In genomic region chr13:56019606-56020005, GRCh38 we compare ENCODE assay signal across 24 cellular contexts.
DNase-seq lines count a peak whose midpoint lies in the region; ATAC-seq and TF ChIP-seq lines count a peak whose summit lies in the region.
"Had no signal": no experiment of that assay in that cellular context is flagged by ENCODE, and none has a peak within 500 bp of the region (broad histone marks: within the 10 kb centered on the region; RNA-seq: fewer than 3 reads in every experiment).

No MANE protein-coding gene starts in this region.

- intact Hi-C loops in lower lobe of right lung (cut with DNase I) (no loop called here), sigmoid colon (cut with DNase I) (no loop called here), aorta (cut with DNase I) (no loop called here)

- H3K4me3 Mint-ChIP-seq in chondrocyte (ENCODE audit: unreplicated experiment) (no peak overlapping the region), type B pancreatic cell (no peak overlapping the region)
- H3K4me3 Mint-ChIP-seq: CD14-positive monocyte; CD4-positive, alpha-beta T cell; CD8-positive, alpha-beta memory T cell; GM23338; HFFc6 had no signal

- peak; percentile 14 to 48 for ATAC-seq in lower lobe of right lung
- peak; percentile 36 for ATAC-seq in aorta (ENCODE audit: low FRiP score)
- ATAC-seq: A549, GM12878, GM23338 had no signal

- H3K27me3 Mint-ChIP-seq in chondrocyte (ENCODE audit: low read depth) (no peaks in the 10 kb centered on the region), type B pancreatic cell (no peaks in the 10 kb centered on the region)
- H3K27me3 Mint-ChIP-seq: CD4-positive, alpha-beta T cell; CD8-positive, alpha-beta memory T cell had no signal

- H3K27ac Mint-ChIP-seq in chondrocyte (ENCODE audit: unreplicated experiment) (no peak overlapping the region), type B pancreatic cell (no peak overlapping the region)
- H3K27ac Mint-ChIP-seq: CD14-positive monocyte; CD4-positive, alpha-beta T cell; CD8-positive, alpha-beta memory T cell; GM23338; HFFc6 had no signal

- no peaks in the 10 kb centered on the region for H3K27me3 ChIP-seq in lower lobe of right lung (ENCODE audit: low read depth)
- H3K27me3 ChIP-seq in sigmoid colon: no peaks in the 10 kb centered on the region
- no peaks in the 10 kb centered on the region for H3K27me3 ChIP-seq in aorta (ENCODE audit: control insufficient read depth in 1 of 2, insufficient read depth in 2 of 2, low read length in 1 of 2)
- H3K27me3 ChIP-seq: BE2C; BLaER1 treated with 17β-estradiol and CSF1 and Interleukin-3, amounts not matched to agents 10 nM and 100 nM had no signal

- H3K36me3 ChIP-seq in lower lobe of right lung: no peaks in the 10 kb centered on the region
- no peaks in the 10 kb centered on the region for H3K36me3 ChIP-seq in sigmoid colon
- no peaks in the 10 kb centered on the region for H3K36me3 ChIP-seq in aorta (ENCODE audit: control insufficient read depth in 1 of 2, insufficient read depth in 2 of 2, low read length in 1 of 2)
- H3K36me3 ChIP-seq: BE2C; BLaER1 treated with 17β-estradiol and CSF1 and Interleukin-3, amounts not matched to agents 10 nM and 100 nM; HAP-1 had no signal

- H3K4me1 Mint-ChIP-seq in chondrocyte (ENCODE audit: low read depth) (no peaks in the 10 kb centered on the region), type B pancreatic cell (ENCODE audit: unreplicated experiment) (no peaks in the 10 kb centered on the region)
- H3K4me1 Mint-ChIP-seq: CD14-positive monocyte; CD8-positive, alpha-beta memory T cell had no signal

- TF ChIP-seq CTCF in chondrocyte (IDR thresholded peaks at IDR 0.05) (no peak), lower lobe of right lung (IDR thresholded peaks at IDR 0.05) (no peak), sigmoid colon (IDR thresholded peaks at IDR 0.05) (no peak), type B pancreatic cell (conservative IDR thresholded peaks at IDR 0.05) (no peak)

- H3K4me3 ChIP-seq in lower lobe of right lung (no peak overlapping the region), sigmoid colon (no peak overlapping the region), aorta (ENCODE audit: low read length in 2 of 2) (no peak overlapping the region)
- H3K4me3 ChIP-seq: A549, GM12878, GM23338, HAP-1 had no signal

- H3K27ac ChIP-seq in lower lobe of right lung (no peak overlapping the region), sigmoid colon (no peak overlapping the region), aorta (ENCODE audit: low read depth in 1 of 2, low read length in 2 of 2) (no peak overlapping the region)
- H3K27ac ChIP-seq: A549 had no signal

- H3K36me3 Mint-ChIP-seq in chondrocyte (ENCODE audit: low read depth): no peaks in the 10 kb centered on the region
- H3K36me3 Mint-ChIP-seq in type B pancreatic cell: no peaks in the 10 kb centered on the region
- H3K36me3 Mint-ChIP-seq: CD14-positive monocyte; CD8-positive, alpha-beta memory T cell had no signal

- TF ChIP-seq POLR2A in sigmoid colon (IDR thresholded peaks at IDR 0.05): no peak

- H3K9me3 Mint-ChIP-seq in chondrocyte (ENCODE audit: low read depth) (peaks cover 5% of the 10 kb centered on the region), type B pancreatic cell (no peaks in the 10 kb centered on the region)

- H3K9me3 ChIP-seq in lower lobe of right lung: no peaks in the 10 kb centered on the region
- H3K9me3 ChIP-seq in sigmoid colon: no peaks in the 10 kb centered on the region
- peaks cover 1% of the 10 kb centered on the region for H3K9me3 ChIP-seq in aorta (ENCODE audit: control insufficient read depth, low read length)
- H3K9me3 ChIP-seq: A549, BE2C, HAP-1 had no signal

- no peak for TF ChIP-seq EP300 in sigmoid colon (IDR thresholded peaks at IDR 0.05)

- WGBS in sigmoid colon, 2 donors: 84 to 89% methylated on average over 5 of the region's 5 CpGs
- WGBS in aorta, 2 donors: 87 to 93% methylated on average over 5 of the region's 5 CpGs

- H3K4me1 ChIP-seq in lower lobe of right lung (no peaks in the 10 kb centered on the region), sigmoid colon (no peaks in the 10 kb centered on the region), aorta (ENCODE audit: control insufficient read depth in 1 of 2, insufficient read depth in 2 of 2, low read length in 2 of 2) (no peaks in the 10 kb centered on the region)
- H3K4me1 ChIP-seq: A549, BE2C, HAP-1 had no signal

- DNase-seq in chondrocyte (ENCODE audit: low spot score): peak; percentile 63
- no peak for DNase-seq in lower lobe of right lung
- peak; percentile 53 for DNase-seq in sigmoid colon
- no peak for DNase-seq in aorta
- DNase-seq in type B pancreatic cell (ENCODE audit: extremely low spot score, unreplicated experiment): no peak
- no peak for DNase-seq in NCI-H1105 treated with DMSO at 0.1 percent for 48 hours (lab: John Stamatoyannopoulos, UW)
- DNase-seq in T1000 (lab: John Stamatoyannopoulos, UW): no peak
- DNase-seq: 8988T; ACHN; AML-193; BE2C; CD4-positive, alpha-beta T cell; CD8-positive, alpha-beta memory T cell; DMS 273 treated with DMSO at 0.1 percent for 48 hours; DMS79; EL; GDM1; HFFc6 had no signal

Comparison
In these comparisons a context has a peak if more than half of its experiments do, and no peak if none do; other contexts are left out.
1. DNase-seq: peak in chondrocyte (single experiment) and sigmoid colon (single experiment); none in lower lobe of right lung (single experiment), aorta (0 of 2), type B pancreatic cell (single experiment), NCI-H1105 treated with DMSO at 0.1 percent for 48 hours (single experiment) and T1000 (single experiment).